1 cellular context compared by ENCODE assay signal in the genomic region with DNA sequence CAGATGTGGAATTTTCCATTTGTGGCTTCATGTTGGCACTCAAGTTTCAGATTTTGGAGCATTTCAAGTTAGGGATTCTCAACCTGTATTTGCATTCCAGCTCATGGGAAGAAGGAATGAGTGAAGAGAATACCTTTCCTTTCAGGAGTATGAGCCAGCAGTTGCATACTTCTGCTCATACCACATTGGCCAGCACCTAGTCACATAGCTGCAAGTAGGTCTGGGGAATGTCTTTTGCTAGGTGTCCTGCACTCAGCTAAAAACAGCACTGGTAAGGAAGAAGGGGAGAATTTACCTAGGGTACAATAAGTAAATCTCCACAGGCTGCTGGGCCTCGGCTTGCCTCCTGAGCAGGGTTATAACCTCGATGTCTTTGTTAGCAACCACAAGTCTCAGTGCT.
TF ChIP-seq lines count a peak whose summit lies in the region.

No MANE protein-coding gene starts in this region.

TF ChIP-seq in H1, 55 proteins besides CTCF, POLR2A, EP300 and RAD21:
- no peak for TF ChIP-seq CHD2 (IDR thresholded peaks at IDR 0.05; ENCODE audit: low read length)
- no peak for TF ChIP-seq POLR2AphosphoS5 (IDR thresholded peaks at IDR 0.05; ENCODE audit: low read depth, low read length)
- TF ChIP-seq NANOG (IDR thresholded peaks at IDR 0.05; ENCODE audit: insufficient read depth, low read depth, low read length, poor library complexity, severe bottlenecking): no peak
- no peak for TF ChIP-seq CTBP2 (IDR thresholded peaks at IDR 0.05; ENCODE audit: borderline replicate concordance, insufficient read depth, insufficient read length, low read length)
- TF ChIP-seq, protein P1, sequence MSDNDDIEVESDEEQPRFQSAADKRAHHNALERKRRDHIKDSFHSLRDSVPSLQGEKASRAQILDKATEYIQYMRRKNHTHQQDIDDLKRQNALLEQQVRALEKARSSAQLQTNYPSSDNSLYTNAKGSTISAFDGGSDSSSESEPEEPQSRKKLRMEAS (IDR thresholded peaks at IDR 0.05): no peak
- no peak for TF ChIP-seq BACH1 (IDR thresholded peaks at IDR 0.05; ENCODE audit: low read length)
- TF ChIP-seq RNF2 (IDR thresholded peaks at IDR 0.05; ENCODE audit: borderline replicate concordance, low read depth, low read length, missing control alignments, poor library complexity, severe bottlenecking): no peak
- no peak for TF ChIP-seq TBP (IDR thresholded peaks at IDR 0.05; ENCODE audit: low read depth, low read length)
- TF ChIP-seq SP1 (IDR thresholded peaks at IDR 0.05; ENCODE audit: low read depth, low read length): no peak
- no peak for TF ChIP-seq EZH2 (IDR thresholded peaks at IDR 0.05; ENCODE audit: low read depth, low read length, severe bottlenecking)
- no peak for TF ChIP-seq JUN (IDR thresholded peaks at IDR 0.05; ENCODE audit: low read depth, low read length)
- TF ChIP-seq HDAC6 (IDR thresholded peaks at IDR 0.05; ENCODE audit: low read depth, low read length): no peak
- TF ChIP-seq HDAC2 (IDR thresholded peaks at IDR 0.05; ENCODE audit: borderline replicate concordance in 1 of 2, low read depth in 2 of 2, low read length in 2 of 2): no peak
- TF ChIP-seq NRF1 (IDR thresholded peaks at IDR 0.05; ENCODE audit: low read depth, low read length): no peak
- no peak for TF ChIP-seq EGR1 (IDR thresholded peaks at IDR 0.05; ENCODE audit: borderline replicate concordance, low read depth, low read length)
- TF ChIP-seq POU5F1 (IDR thresholded peaks at IDR 0.05; ENCODE audit: low read depth, low read length): no peak
